14 cellular contexts compared by ENCODE assay signal in the genomic region with DNA sequence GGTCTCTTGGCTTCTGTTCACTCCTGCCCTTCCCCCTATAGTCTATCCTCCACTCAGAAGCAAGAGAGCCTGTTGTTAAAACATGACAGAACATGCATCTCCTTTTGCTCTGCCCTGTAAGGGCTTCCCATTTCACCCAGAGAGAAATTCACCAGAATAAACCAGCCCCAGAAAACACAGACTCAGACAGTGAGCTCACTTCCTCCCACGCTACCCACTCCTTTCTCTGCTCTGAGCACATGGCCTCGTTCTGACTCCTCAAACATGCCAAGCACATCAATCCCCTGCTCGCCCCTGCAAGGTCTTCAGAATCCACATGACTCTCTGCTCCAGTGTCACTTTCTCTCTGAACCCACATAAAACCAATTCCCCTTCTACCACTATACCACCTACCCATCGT. TPM values are rescaled to one million over a fixed set of nuclear protein-coding genes. Genes with fewer than 3 reads are reported as not detected.
DNase-seq lines count a peak whose midpoint lies in the region; TF ChIP-seq lines count a peak whose summit lies in the region.
"Had no signal": no experiment of that assay in that cellular context is flagged by ENCODE, and none has a peak within 500 bp of the region (broad histone marks: within the 10 kb centered on the region; RNA-seq: fewer than 3 reads in every experiment).

No MANE protein-coding gene starts in this region.

- TF ChIP-seq CTCF in AG04450 (IDR thresholded peaks at IDR 0.05; ENCODE audit: low read depth, low read length): no peak
- no peak for TF ChIP-seq CTCF in HEK293 (tag by site-specific recombination; IDR thresholded peaks at IDR 0.05)
- TF ChIP-seq CTCF in brain microvascular endothelial cell (IDR thresholded peaks at IDR 0.05; ENCODE audit: low read depth, low read length, missing control alignments): no peak

- DNase-seq in AG04450 (ENCODE audit: low read depth, low spot score) (no peak), brain microvascular endothelial cell (peak; percentile 72), mesenchymal stem cell (no peak), NCI-H345 (lab: John Stamatoyannopoulos, UW) (no peak), COLO829 (ENCODE audit: low spot score) (no peak), activated T-cell treated with anti-CD3 and anti-CD28 coated beads for 4 hours (no peak), midbrain (lab: John Stamatoyannopoulos, UW) (no peak)
- DNase-seq: activated naive CD4-positive, alpha-beta T cell treated with anti-CD3 and anti-CD28 coated beads for 36 hours; cerebellar nuclear complex; DMS53; NCI-H2081 treated with DMSO at 0.1 percent for 48 hours; SHP77 treated with DMSO at 0.1 percent for 48 hours had no signal

- no peak overlapping the region for H2BK5ac ChIP-seq in mesenchymal stem cell (ENCODE audit: low read depth, low read length, poor library complexity, severe bottlenecking)

- H2BK12ac ChIP-seq in mesenchymal stem cell (ENCODE audit: low read length in 2 of 2): no peak overlapping the region

- CTCF ChIA-PET in AG04450 (lab: Charles Lee): no interaction called here
- CTCF ChIA-PET in HEK293 (lab: Yijun Ruan, JAX): no interaction called here

- H3K9me3 ChIP-seq in AG04450 (ENCODE audit: control insufficient read depth, insufficient read depth, low read length): no peaks in the 10 kb centered on the region
- H3K9me3 ChIP-seq in HEK293 (ENCODE audit: control insufficient read depth, insufficient read depth, low read depth, low read length): no peaks in the 10 kb centered on the region
- peaks cover 5% of the 10 kb centered on the region for H3K9me3 ChIP-seq in mesenchymal stem cell (ENCODE audit: control insufficient read depth, low read length)

- H2BK15ac ChIP-seq in mesenchymal stem cell (ENCODE audit: low read depth, poor library complexity, severe bottlenecking): no peak overlapping the region

- peak overlapping the region in 1 of 2 experiments; percentile 21 for H3K18ac ChIP-seq in mesenchymal stem cell (ENCODE audit: low read depth in 1 of 2, low read length in 2 of 2)

- no peaks in the 10 kb centered on the region for H3K4me1 ChIP-seq in HEK293 (ENCODE audit: control insufficient read depth, insufficient read depth, low read length)
- peaks cover 14% of the 10 kb centered on the region for H3K4me1 ChIP-seq in mesenchymal stem cell (ENCODE audit: control insufficient read depth, insufficient read depth, low read depth, low read length)

- peak overlapping the region; percentile 27 for H2AK5ac ChIP-seq in mesenchymal stem cell (ENCODE audit: low read length, severe bottlenecking)

- H4K8ac ChIP-seq in mesenchymal stem cell (ENCODE audit: low read length): no peak overlapping the region

- no peaks in the 10 kb centered on the region for H3K79me1 ChIP-seq in mesenchymal stem cell (replicated peaks; ENCODE audit: low read length, poor library complexity, severe bottlenecking)

- no peak overlapping the region for H3K9ac ChIP-seq in mesenchymal stem cell (ENCODE audit: low read length)

- no peak overlapping the region for H3K14ac ChIP-seq in mesenchymal stem cell (ENCODE audit: low read length in 2 of 2)

- H2AFZ ChIP-seq in mesenchymal stem cell (ENCODE audit: low read depth, low read length): no peak overlapping the region

- in situ Hi-C loops in brain microvascular endothelial cell (cut with HindIII; ENCODE audit: low pct_ligation_motif_present, low sequenced_read_pairs): no loop called here

- H4K91ac ChIP-seq in mesenchymal stem cell (ENCODE audit: low read length): no peak overlapping the region

- H3K23ac ChIP-seq in mesenchymal stem cell (ENCODE audit: low read length in 2 of 2): no peak overlapping the region

- H3K27me3 ChIP-seq in AG04450 (ENCODE audit: control insufficient read depth, insufficient read depth, low read length) (no peaks in the 10 kb centered on the region), brain microvascular endothelial cell (replicated peaks) (no peaks in the 10 kb centered on the region), mesenchymal stem cell (ENCODE audit: control insufficient read depth in 1 of 2, insufficient read depth in 1 of 2, low read length in 2 of 2) (no peaks in the 10 kb centered on the region)

- no peak overlapping the region for H3K4ac ChIP-seq in mesenchymal stem cell (ENCODE audit: low read depth in 1 of 2, low read length in 2 of 2)

- H3K36me3 ChIP-seq in HEK293 (ENCODE audit: control insufficient read depth in 2 of 2, insufficient read depth in 1 of 2, low read length in 2 of 2) (peaks cover 0 to 24% of the 10 kb centered on the region in 2 experiments; a peak in 2 of 3 replicates), brain microvascular endothelial cell (replicated peaks) (peaks cover 4% of the 10 kb centered on the region), mesenchymal stem cell (ENCODE audit: control insufficient read depth in 1 of 2, insufficient read depth in 2 of 2, low read depth in 1 of 2, low read length in 2 of 2) (peaks cover 0 to 7% of the 10 kb centered on the region in 2 experiments)

- H3K27ac ChIP-seq in AG04450 (ENCODE audit: low read depth, low read length) (peak overlapping the region; percentile 34), HEK293 (ENCODE audit: extremely low read depth, low read depth, low read length) (no peak overlapping the region), brain microvascular endothelial cell (peak overlapping the region; percentile 83), mesenchymal stem cell (ENCODE audit: low read length, poor library complexity, severe bottlenecking) (no peak overlapping the region)
- H3K27ac ChIP-seq: HL-60 had no signal

- no peak overlapping the region for H2BK120ac ChIP-seq in mesenchymal stem cell (ENCODE audit: low read depth, low read length)

- H3K4me2 ChIP-seq in mesenchymal stem cell (ENCODE audit: low read length, poor library complexity, severe bottlenecking): no peak overlapping the region

- H3K4me3 ChIP-seq in AG04450 (ENCODE audit: low read depth, low read length): no peak overlapping the region
- H3K4me3 ChIP-seq in HEK293 (ENCODE audit: low read depth, low read length): no peak overlapping the region
- H3K4me3 ChIP-seq in brain microvascular endothelial cell (ENCODE audit: low read depth, low read length): no peak overlapping the region
- H3K4me3 ChIP-seq in mesenchymal stem cell (ENCODE audit: insufficient read depth in 1 of 2, low read depth in 1 of 2, low read length in 2 of 2): no peak overlapping the region

- POLR2A ChIA-PET in AG04450 (lab: Yijun Ruan, JAX): no interaction called here
- POLR2A ChIA-PET in HEK293 (lab: Yijun Ruan, JAX): no interaction called here

- 62% methylated on average over 4 of the region's 4 CpGs for WGBS in mesenchymal stem cell

TF ChIP-seq in HEK293, 187 proteins besides CTCF, POLR2A, EP300 and RAD21 (continues in another document):
- TF ChIP-seq ZNF404 (tag by site-specific recombination; IDR thresholded peaks at IDR 0.05) (no peak), ZFHX2 (tag by site-specific recombination; conservative IDR thresholded peaks at IDR 0.05) (peak; percentile 77), EGR2 (tag by site-specific recombination; IDR thresholded peaks at IDR 0.05; ENCODE audit: low read depth) (peak; percentile 62; the same call in 1 of the 2 replicates), ZSCAN30 (tag by site-specific recombination; IDR thresholded peaks at IDR 0.05) (no peak), ZNF37A (tag by site-specific recombination; IDR thresholded peaks at IDR 0.05) (no peak), ZNF114 (tag by site-specific recombination; IDR thresholded peaks at IDR 0.05) (no peak), ZNF610 (tag by site-specific recombination; IDR thresholded peaks at IDR 0.05; ENCODE audit: borderline replicate concordance) (no peak), ZNF133 (tag by site-specific recombination; IDR thresholded peaks at IDR 0.05) (no peak), ZNF585B (tag by site-specific recombination; IDR thresholded peaks at IDR 0.05) (no peak)
- TF ChIP-seq, protein P1, sequence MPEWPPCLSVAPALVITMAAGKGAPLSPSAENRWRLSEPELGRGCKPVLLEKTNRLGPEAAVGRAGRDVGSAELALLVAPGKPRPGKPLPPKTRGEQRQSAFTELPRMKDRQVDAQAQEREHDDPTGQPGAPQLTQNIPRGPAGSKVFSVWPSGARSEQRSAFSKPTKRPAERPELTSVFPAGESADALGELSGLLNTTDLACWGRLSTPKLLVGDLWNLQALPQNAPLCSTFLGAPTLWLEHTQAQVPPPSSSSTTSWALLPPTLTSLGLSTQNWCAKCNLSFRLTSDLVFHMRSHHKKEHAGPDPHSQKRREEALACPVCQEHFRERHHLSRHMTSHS (tag by site-specific recombination; IDR thresholded peaks at IDR 0.05): no peak
- TF ChIP-seq, protein P2, sequence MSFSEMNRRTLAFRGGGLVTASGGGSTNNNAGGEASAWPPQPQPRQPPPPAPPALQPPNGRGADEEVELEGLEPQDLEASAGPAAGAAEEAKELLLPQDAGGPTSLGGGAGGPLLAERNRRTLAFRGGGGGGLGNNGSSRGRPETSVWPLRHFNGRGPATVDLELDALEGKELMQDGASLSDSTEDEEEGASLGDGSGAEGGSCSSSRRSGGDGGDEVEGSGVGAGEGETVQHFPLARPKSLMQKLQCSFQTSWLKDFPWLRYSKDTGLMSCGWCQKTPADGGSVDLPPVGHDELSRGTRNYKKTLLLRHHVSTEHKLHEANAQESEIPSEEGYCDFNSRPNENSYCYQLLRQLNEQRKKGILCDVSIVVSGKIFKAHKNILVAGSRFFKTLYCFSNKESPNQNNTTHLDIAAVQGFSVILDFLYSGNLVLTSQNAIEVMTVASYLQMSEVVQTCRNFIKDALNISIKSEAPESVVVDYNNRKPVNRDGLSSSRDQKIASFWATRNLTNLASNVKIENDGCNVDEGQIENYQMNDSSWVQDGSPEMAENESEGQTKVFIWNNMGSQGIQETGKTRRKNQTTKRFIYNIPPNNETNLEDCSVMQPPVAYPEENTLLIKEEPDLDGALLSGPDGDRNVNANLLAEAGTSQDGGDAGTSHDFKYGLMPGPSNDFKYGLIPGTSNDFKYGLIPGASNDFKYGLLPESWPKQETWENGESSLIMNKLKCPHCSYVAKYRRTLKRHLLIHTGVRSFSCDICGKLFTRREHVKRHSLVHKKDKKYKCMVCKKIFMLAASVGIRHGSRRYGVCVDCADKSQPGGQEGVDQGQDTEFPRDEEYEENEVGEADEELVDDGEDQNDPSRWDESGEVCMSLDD (tag by site-specific recombination; IDR thresholded peaks at IDR 0.05): no peak

RNA-seq across cellular contexts. Expression of a gene that starts 50.4 kb away (rescaled TPM):
- polyA plus RNA-seq in AG04450 (2011; rRNA removed): 37.5 and 42.0 TPM in 2 replicates
- 65.2 and 80.6 TPM in 2 replicates for polyA minus RNA-seq in AG04450 (2011; rRNA and poly(A)+ RNA removed)
- polyA plus RNA-seq in mesenchymal stem cell (2013, experiment 1 of 2): 3.7 TPM
- polyA plus RNA-seq in mesenchymal stem cell (2013, experiment 2 of 2): 2.7 TPM

Comparison
In these comparisons a context has a peak if more than half of its experiments do, and no peak if none do; other contexts are left out.
1. H3K27ac ChIP-seq: peak in AG04450 (single experiment) and brain microvascular endothelial cell (single experiment); none in HEK293 (single experiment) and mesenchymal stem cell (single experiment).